8 cellular contexts compared by ENCODE assay signal in the genomic region with DNA sequence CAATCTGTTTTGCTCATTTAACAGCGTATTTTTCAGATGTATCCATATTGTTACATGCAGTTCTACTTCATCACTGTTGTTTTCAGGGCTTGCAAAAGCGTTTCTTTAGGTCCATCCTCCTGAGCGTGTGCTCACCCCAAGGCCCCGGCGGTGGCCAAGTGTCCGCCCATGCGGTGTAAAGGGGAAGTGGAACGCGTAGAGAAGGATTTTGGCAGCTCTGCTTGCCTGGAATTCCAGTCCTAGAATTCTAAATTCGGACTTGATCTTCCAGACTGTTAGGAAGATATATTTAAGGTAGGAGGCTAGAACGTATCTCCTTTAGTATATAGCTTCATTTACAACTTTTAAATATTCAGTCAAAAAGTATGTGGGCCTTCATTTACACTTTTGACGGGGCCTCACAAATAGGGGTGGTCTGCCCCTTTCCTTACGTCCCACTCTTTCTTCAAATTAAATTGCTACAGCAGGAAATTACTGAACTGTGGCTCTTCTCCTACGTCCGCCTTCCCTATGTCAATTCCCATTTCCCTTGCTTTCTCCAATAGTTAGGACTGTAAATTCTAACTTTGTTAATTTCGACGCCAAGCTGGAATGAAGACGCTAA. TPM values are rescaled to one million over a fixed set of nuclear protein-coding genes. Genes with fewer than 3 reads are reported as not detected.
DNase-seq lines count a peak whose midpoint lies in the region; ATAC-seq and TF ChIP-seq lines count a peak whose summit lies in the region.

No MANE protein-coding gene starts in this region.

- no peaks in the 10 kb centered on the region for H3K36me3 ChIP-seq in upper lobe of right lung

- H3K27ac Mint-ChIP-seq in memory B cell: peak overlapping the region; percentile 96

- peaks cover 29% of the 10 kb centered on the region for H3K4me1 Mint-ChIP-seq in memory B cell

- no peaks in the 10 kb centered on the region for H3K36me3 Mint-ChIP-seq in memory B cell

- in situ Hi-C loops in G401 (cut with HindIII; ENCODE audit: low sequenced_read_pairs): no loop called here

- intact Hi-C loops in upper lobe of right lung (cut with DNase I): no loop called here

- ATAC-seq in memory B cell (ENCODE audit: low read depth) (no peak), upper lobe of right lung (no peak), HG02571 (IDR thresholded peaks at IDR 0.05; ENCODE audit: unreplicated experiment) (no peak), HG02588 (IDR thresholded peaks at IDR 0.05; ENCODE audit: unreplicated experiment) (no peak)

- H3K27ac ChIP-seq in 22Rv1 (peak overlapping the region; percentile 71; the same call in 1 of the 2 replicates), upper lobe of right lung (peak overlapping the region; percentile 98)

- H3K4me1 ChIP-seq in upper lobe of right lung: peaks cover 32% of the 10 kb centered on the region

- H3K9me3 ChIP-seq in upper lobe of right lung: no peaks in the 10 kb centered on the region

- TF ChIP-seq CTCF in 22Rv1 (IDR thresholded peaks at IDR 0.05) (no peak), upper lobe of right lung (IDR thresholded peaks at IDR 0.05) (peak; percentile 33)

- no peaks in the 10 kb centered on the region for H3K27me3 ChIP-seq in upper lobe of right lung

- DNase-seq in G401 (ENCODE audit: low spot score) (peak; percentile 67), RPMI8226 (peak; percentile 2), ecto neural progenitor cell (ENCODE audit: low spot score) (peak; percentile 49), memory B cell (ENCODE audit: low spot score in 2 of 2) (no peak), upper lobe of right lung (peak; percentile 71)

- peak overlapping the region; percentile 95 for H3K4me3 ChIP-seq in upper lobe of right lung

- H3K4me3 Mint-ChIP-seq in memory B cell: peak overlapping the region; percentile 96

- no peaks in the 10 kb centered on the region for H3K9me3 Mint-ChIP-seq in memory B cell

- H3K27me3 Mint-ChIP-seq in memory B cell: no peaks in the 10 kb centered on the region

RNA-seq across cellular contexts. Expression of a gene that starts 0.6 kb away (rescaled TPM):
- total RNA-seq in G401 (2014; rRNA removed; shearing (Covaris generic)): 15.5 and 28.4 TPM in 2 replicates
- total RNA-seq in upper lobe of right lung: 47.4 TPM

Comparison
In these comparisons a context has a peak if more than half of its experiments do, and no peak if none do; other contexts are left out.
1. DNase-seq: peak in G401 (single experiment), RPMI8226 (single experiment), ecto neural progenitor cell (single experiment) and upper lobe of right lung (single experiment); none in memory B cell (0 of 2).